7 cellular contexts compared by ENCODE assay signal in the genomic region with DNA sequence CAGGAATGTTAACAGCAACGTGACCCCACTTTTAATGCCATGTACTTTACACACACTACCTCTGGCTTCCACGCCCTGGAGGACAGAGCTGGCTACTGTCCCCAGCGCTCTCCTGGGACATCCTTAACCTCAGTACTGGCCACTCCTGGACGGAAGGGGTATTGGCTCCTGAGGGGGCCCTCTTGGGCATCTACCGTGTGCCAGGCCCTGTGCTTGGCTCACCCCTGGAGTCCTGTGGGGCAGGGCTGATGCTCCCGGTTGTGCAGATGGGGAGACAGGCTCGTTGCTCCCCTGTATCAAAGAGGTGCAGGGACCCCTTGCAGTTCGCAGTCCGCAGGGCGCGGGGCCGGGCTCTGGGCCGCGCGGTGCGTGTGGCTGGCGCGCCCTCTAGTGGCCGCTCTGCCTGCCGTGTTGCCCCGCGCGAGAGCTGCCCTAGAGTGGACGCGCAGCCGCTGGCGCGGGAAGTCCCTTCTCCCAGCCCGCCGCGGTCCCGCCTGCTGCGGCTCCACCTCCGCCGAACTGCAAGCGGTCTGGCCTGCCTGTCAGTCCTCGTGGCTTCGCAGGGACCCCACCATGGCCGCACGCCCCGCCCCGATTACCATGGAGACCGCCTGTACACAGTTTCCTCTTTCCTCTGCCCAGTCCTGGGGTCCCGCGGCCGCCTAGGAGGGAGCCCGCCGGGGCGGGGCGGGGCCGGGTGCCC. TPM values are rescaled to one million over a fixed set of nuclear protein-coding genes. Genes with fewer than 3 reads are reported as not detected.
DNase-seq lines count a peak whose midpoint lies in the region; ATAC-seq, FAIRE-seq and TF ChIP-seq lines count a peak whose summit lies in the region.

A gene with protein sequence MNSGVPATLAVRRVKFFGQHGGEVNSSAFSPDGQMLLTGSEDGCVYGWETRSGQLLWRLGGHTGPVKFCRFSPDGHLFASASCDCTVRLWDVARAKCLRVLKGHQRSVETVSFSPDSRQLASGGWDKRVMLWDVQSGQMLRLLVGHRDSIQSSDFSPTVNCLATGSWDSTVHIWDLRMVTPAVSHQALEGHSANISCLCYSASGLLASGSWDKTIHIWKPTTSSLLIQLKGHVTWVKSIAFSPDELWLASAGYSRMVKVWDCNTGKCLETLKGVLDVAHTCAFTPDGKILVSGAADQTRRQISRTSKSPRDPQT (plus strand): TSS at position 632 of the 703 bp plus-strand sequence. CDS start 72 bp downstream, outside the sequence.

- no peak for TF ChIP-seq POLR2A in GM12891 (IDR thresholded peaks at IDR 0.05; ENCODE audit: low read depth, low read length)

- peak; percentile 92 for FAIRE-seq in GM12891 (lab: Jason Lieb, UNC)

- TF ChIP-seq CTCF in kidney epithelial cell (IDR thresholded peaks at IDR 0.05; ENCODE audit: insufficient read depth, low read length, poor library complexity, severe bottlenecking): peak; percentile 88

- ATAC-seq in HG02852 (IDR thresholded peaks at IDR 0.05; ENCODE audit: unreplicated experiment): peak; percentile 71

- no peaks in the 10 kb centered on the region for H3K36me3 ChIP-seq in kidney epithelial cell (ENCODE audit: control insufficient read depth, insufficient read depth, low read length)

- peak; percentile 86 for DNase-seq in GM12891 (ENCODE audit: insufficient read length, low spot score)
- DNase-seq in NCI-H2196 treated with DMSO at 0.1 percent for 48 hours (lab: John Stamatoyannopoulos, UW; ENCODE audit: unreplicated experiment): peak; percentile 41
- DNase-seq in activated CD4-positive, CD25-positive, alpha-beta regulatory T cell treated with anti-CD3 and anti-CD28 coated beads, Interleukin-2, amount 50 U/mL, for 72 hours: peak; percentile 86
- peak; percentile 80 for DNase-seq in cerebellum (ENCODE audit: low spot score)
- DNase-seq in kidney epithelial cell (ENCODE audit: low read depth): no peak
- peak; percentile 81 for DNase-seq in stimulated activated CD4-positive, alpha-beta T cell treated with anti-CD3 and anti-CD28 coated beads, Interleukin-15, amount 100 ng/mL, for 24 hours

- peak within 1 kb of the TSS; percentile 47 for H3K4me3 ChIP-seq in kidney epithelial cell (ENCODE audit: low read depth, low read length)

- H3K27me3 ChIP-seq in kidney epithelial cell (ENCODE audit: control insufficient read depth, insufficient read depth, low read length): no peaks in the 10 kb centered on the region

TF ChIP-seq in GM12891, 5 proteins besides CTCF, POLR2A, EP300 and RAD21:
- TF ChIP-seq PAX5 (IDR thresholded peaks at IDR 0.05; ENCODE audit: insufficient read depth, low read length, severe bottlenecking) (no peak), POU2F2 (IDR thresholded peaks at IDR 0.05; ENCODE audit: low read depth, low read length) (no peak)

RNA-seq across cellular contexts. Expression of the gene that starts here (rescaled TPM):
- not detected for polyA plus RNA-seq in GM12891 (2012; ENCODE audit: low read depth, missing spikeins)
- total RNA-seq in cerebellum (0.27 TPM), kidney epithelial cell (not detected in 2 replicates)

Comparison
In these comparisons a context has a peak if more than half of its experiments do, and no peak if none do; other contexts are left out.
1. Peak in DNase-seq in cerebellum; RNA of the gene not detected or under 1 TPM.